8 cellular contexts compared by ENCODE assay signal in genomic region chr10:132939957-132940790, GRCh38. TPM values are rescaled to one million over a fixed set of nuclear protein-coding genes. Genes with fewer than 3 reads are reported as not detected.
DNase-seq lines count a peak whose midpoint lies in the region; ATAC-seq and TF ChIP-seq lines count a peak whose summit lies in the region.

No MANE protein-coding gene starts in this region.

- H3K4me1 Mint-ChIP-seq in CD14-positive monocyte, result peaks cover 5% of the 10 kb centered on the region
- peaks cover 8% of the 10 kb centered on the region for H3K4me1 Mint-ChIP-seq in CD8-positive, alpha-beta T cell (ENCODE audit: low read depth)

- TF ChIP-seq CTCF in CD14-positive monocyte (IDR thresholded peaks at IDR 0.05) (peak; percentile 82), hepatocyte (IDR thresholded peaks at IDR 0.05; ENCODE audit: poor library complexity) (peak; percentile 77)
- TF ChIP-seq CTCF in CD8-positive, alpha-beta T cell (IDR thresholded peaks at IDR 0.05), result no peak

- no peak overlapping the region for H3K4me3 ChIP-seq in hepatocyte
- H3K4me3 ChIP-seq in CD8-positive, alpha-beta T cell (ENCODE audit: low read depth, low read length), result no peak overlapping the region

- 60% methylated on average over 24 of the region's 24 CpGs for WGBS in hepatocyte (ENCODE audit: low lambda C conversion rate, missing lambda C conversion rate)

- no peaks in the 10 kb centered on the region for H3K36me3 ChIP-seq in hepatocyte (replicated peaks; ENCODE audit: insufficient read depth, low read depth)
- no peaks in the 10 kb centered on the region for H3K36me3 ChIP-seq in CD8-positive, alpha-beta T cell (ENCODE audit: insufficient read depth, low read length)

- H4K20me1 ChIP-seq in hepatocyte (ENCODE audit: insufficient read depth, poor library complexity, severe bottlenecking), result no peaks in the 10 kb centered on the region

- H3K9me3 Mint-ChIP-seq in CD14-positive monocyte, result peaks cover 0 to 6% (median 3%) of the 10 kb centered on the region in 7 donors
- no peaks in the 10 kb centered on the region for H3K9me3 Mint-ChIP-seq in activated naive CD4-positive, alpha-beta T cell treated with anti-CD3 and anti-CD28 coated beads, Interleukin-2, amount 50 U/mL, for 72 hours
- no peaks in the 10 kb centered on the region for H3K9me3 Mint-ChIP-seq in CD8-positive, alpha-beta T cell

- H3K27ac ChIP-seq in hepatocyte, result no peak overlapping the region
- no peak overlapping the region for H3K27ac ChIP-seq in CD8-positive, alpha-beta T cell (ENCODE audit: low read depth, low read length)

- no peak overlapping the region for H2AFZ ChIP-seq in hepatocyte

- peak overlapping the region in 1 of 2 donors; percentile 78 for H3K4me3 Mint-ChIP-seq in CD14-positive monocyte
- H3K4me3 Mint-ChIP-seq in CD8-positive, alpha-beta T cell, result no peak overlapping the region

- intact Hi-C loops in CD14-positive monocyte (cut with micrococcal nuclease), result loop anchor here (2.0 to 5.0 kb wide), 2 partner anchors 185 to 377 kb away; no protein-coding TSS in a partner anchor
- intact Hi-C loops in CD8-positive, alpha-beta T cell (cut with DNase I, micrococcal nuclease), result no loop called here

- no peaks in the 10 kb centered on the region for H3K79me2 ChIP-seq in hepatocyte

- H3K4me2 ChIP-seq in hepatocyte, result no peak overlapping the region

- H3K9me2 ChIP-seq in hepatocyte (replicated peaks; ENCODE audit: insufficient read depth), result no peaks in the 10 kb centered on the region

- peaks cover 3 to 6% of the 10 kb centered on the region in 2 donors for H3K36me3 Mint-ChIP-seq in CD14-positive monocyte
- no peaks in the 10 kb centered on the region for H3K36me3 Mint-ChIP-seq in activated naive CD4-positive, alpha-beta T cell treated with anti-CD3 and anti-CD28 coated beads, Interleukin-2, amount 50 U/mL, for 72 hours
- H3K36me3 Mint-ChIP-seq in CD8-positive, alpha-beta T cell, result no peaks in the 10 kb centered on the region

- H3K4me1 ChIP-seq in hepatocyte (ENCODE audit: insufficient read depth), result peaks cover 4% of the 10 kb centered on the region
- H3K4me1 ChIP-seq in CD8-positive, alpha-beta T cell (ENCODE audit: insufficient read depth, low read length), result no peaks in the 10 kb centered on the region

- H3K27me3 Mint-ChIP-seq in CD14-positive monocyte (ENCODE audit: low read depth in 3 of 3), result peaks cover 36 to 65% (median 43%) of the 10 kb centered on the region in 3 donors
- H3K27me3 Mint-ChIP-seq in CD8-positive, alpha-beta T cell (ENCODE audit: low read depth), result peaks cover 47% of the 10 kb centered on the region

- H3K9me3 ChIP-seq in hepatocyte (ENCODE audit: low read depth), result no peaks in the 10 kb centered on the region
- no peaks in the 10 kb centered on the region for H3K9me3 ChIP-seq in CD8-positive, alpha-beta T cell (ENCODE audit: low read length)

- POLR2A ChIA-PET in CD8-positive, alpha-beta T cell (lab: Charles Lee), result no interaction called here

- CTCF ChIA-PET in CD8-positive, alpha-beta T cell (lab: Charles Lee), result no interaction called here

- H3K27me3 ChIP-seq in hepatocyte, result no peaks in the 10 kb centered on the region
- H3K27me3 ChIP-seq in CD8-positive, alpha-beta T cell (ENCODE audit: insufficient read depth, low read length), result peaks cover 9% of the 10 kb centered on the region

- ATAC-seq in GM18511 (IDR thresholded peaks at IDR 0.05; ENCODE audit: unreplicated experiment), result peak; percentile 73
- ATAC-seq in activated naive CD4-positive, alpha-beta T cell treated with anti-CD3 and anti-CD28 coated beads, Interleukin-2, amount 50 U/mL, for 72 hours, result peak; percentile 57 to 77
- ATAC-seq in GM18502 (IDR thresholded peaks at IDR 0.05; ENCODE audit: poor library complexity, unreplicated experiment), result no peak
- ATAC-seq in CD8-positive, alpha-beta T cell, result no peak

- DNase-seq in CD14-positive monocyte (ENCODE audit: low spot score) (no peak), LoVo (ENCODE audit: low spot score) (peak; percentile 50), hepatocyte (ENCODE audit: low spot score) (peak; percentile 81)
- DNase-seq in activated naive CD4-positive, alpha-beta T cell treated with anti-CD3 and anti-CD28 coated beads, Interleukin-2, amount 50 U/mL, for 72 hours (ENCODE audit: low spot score in 2 of 2), result peak; percentile 52 to 66
- DNase-seq in stimulated activated CD4-positive, alpha-beta T cell treated with anti-CD3 and anti-CD28 coated beads, Interleukin-12 subunit alpha, Interleukin-12 subunit beta, amount 100 ng/mL, for 48 hours (ENCODE audit: low read depth in 2 of 3, low spot score in 1 of 3), result peak in 2 of 3 donors; percentile 36 to 58
- no peak for DNase-seq in CD8-positive, alpha-beta T cell

- peak overlapping the region in 1 of 7 donors; percentile 68 for H3K27ac Mint-ChIP-seq in CD14-positive monocyte
- no peak overlapping the region for H3K27ac Mint-ChIP-seq in activated naive CD4-positive, alpha-beta T cell treated with anti-CD3 and anti-CD28 coated beads, Interleukin-2, amount 50 U/mL, for 72 hours
- H3K27ac Mint-ChIP-seq in CD8-positive, alpha-beta T cell, result no peak overlapping the region

RNA-seq across cellular contexts. Expression of gene CFAP46, which starts 2.2 kb away (rescaled TPM):
- not detected for polyA plus RNA-seq in CD14-positive monocyte
- under 1 TPM in 1 of 2 donors, not detected in 1; 0.45 TPM for total RNA-seq in activated naive CD4-positive, alpha-beta T cell treated with anti-CD3 and anti-CD28 coated beads, Interleukin-2, amount 50 U/mL, for 72 hours
- total RNA-seq in hepatocyte, result 1.6 and 2.4 TPM in 2 replicates
- 1.5 and 2.2 TPM in 2 replicates for polyA plus RNA-seq in hepatocyte
- total RNA-seq in CD8-positive, alpha-beta T cell, result not detected

Comparison
In these comparisons a context has a peak if more than half of its experiments do, and no peak if none do; other contexts are left out.
1. DNase-seq: peak in LoVo (single experiment), activated naive CD4-positive, alpha-beta T cell treated with anti-CD3 and anti-CD28 coated beads, Interleukin-2, amount 50 U/mL, for 72 hours (2 of 2), hepatocyte (single experiment) and stimulated activated CD4-positive, alpha-beta T cell treated with anti-CD3 and anti-CD28 coated beads, Interleukin-12 subunit alpha, Interleukin-12 subunit beta, amount 100 ng/mL, for 48 hours (2 of 3); none in CD14-positive monocyte (single experiment) and CD8-positive, alpha-beta T cell (0 of 7).
2. ATAC-seq: peak in GM18511 (single experiment) and activated naive CD4-positive, alpha-beta T cell treated with anti-CD3 and anti-CD28 coated beads, Interleukin-2, amount 50 U/mL, for 72 hours (2 of 2); none in GM18502 (single experiment) and CD8-positive, alpha-beta T cell (single experiment).
3. intact Hi-C loops: an anchor here in CD14-positive monocyte (2.0 to 5.0 kb wide); none called in CD8-positive, alpha-beta T cell.